In the genomic region with DNA sequence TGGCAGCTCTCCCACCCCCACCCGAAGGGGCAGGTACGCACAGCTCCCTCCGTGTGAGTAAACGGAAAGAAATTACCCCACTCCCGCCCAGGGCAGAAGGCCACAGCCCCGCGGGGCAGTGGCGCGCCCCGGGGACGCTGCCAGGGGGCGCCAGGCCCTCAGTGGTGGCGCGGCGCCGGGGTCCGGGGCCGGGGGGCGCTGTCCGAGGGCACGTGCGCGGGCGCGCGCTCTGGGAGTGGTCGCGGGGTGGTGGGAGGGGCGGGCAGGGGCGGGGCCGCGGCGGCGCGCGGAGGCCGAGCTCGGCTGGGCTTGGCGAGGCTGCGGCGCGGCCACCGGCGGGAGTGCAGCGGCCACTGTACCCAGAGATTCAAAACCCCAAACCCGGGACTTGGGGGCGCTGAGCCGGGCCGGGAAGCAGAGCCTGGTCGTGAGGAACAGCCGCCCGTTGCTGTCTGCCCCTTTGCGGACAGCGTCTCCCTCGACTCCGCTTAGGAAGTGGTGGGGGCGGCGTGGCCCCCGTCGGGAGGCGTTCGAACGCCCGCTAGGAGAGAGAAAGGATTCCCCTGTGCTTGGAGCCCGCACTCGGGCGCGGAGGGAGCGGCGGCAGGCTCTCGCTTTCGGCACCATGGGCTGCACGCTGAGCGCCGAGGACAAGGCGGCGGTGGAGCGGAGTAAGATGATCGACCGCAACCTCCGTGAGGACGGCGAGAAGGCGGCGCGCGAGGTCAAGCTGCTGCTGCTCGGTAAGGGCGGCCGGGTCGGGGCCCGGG, we compare ENCODE assay signal across 8 cellular contexts. TPM values are rescaled to one million over a fixed set of nuclear protein-coding genes. Genes with fewer than 3 reads are reported as not detected.
A peak's percentile ranks its signal among the peaks of the same experiment; 100 is the strongest.
DNase-seq lines count a peak whose midpoint lies in the region; ATAC-seq and TF ChIP-seq lines count a peak whose summit lies in the region.

TSS of gene GNAI1 (plus strand) at position 296 of the 770 bp plus-strand sequence. CDS start at position 626, 330 bp downstream.

- TF ChIP-seq CTCF in heart right ventricle (IDR thresholded peaks at IDR 0.05) (peak; percentile 19 to 59 (median 37)), osteocyte (IDR thresholded peaks at IDR 0.05) (peak; percentile 70)

- peaks cover 0 to 44% (median 26%) of the 10 kb centered on the region in 9 donors for H3K4me1 ChIP-seq in heart right ventricle

- peak; percentile 51 to 56 for DNase-seq in NCI-H187 (lab: John Stamatoyannopoulos, UW)
- no peak for DNase-seq in NCI-H187 treated with DMSO at 0.1 percent for 48 hours (lab: John Stamatoyannopoulos, UW)
- peak; percentile 90 for DNase-seq in OCI-M1 (lab: John Stamatoyannopoulos, UW)
- DNase-seq in amygdala (lab: John Stamatoyannopoulos, UW) = peak in 54 of 56 donors; percentile 33 to 89 (median 75)
- peak; percentile 50 to 75 for DNase-seq in heart right ventricle
- peak; percentile 95 for DNase-seq in osteocyte (ENCODE audit: extremely low spot score, unreplicated experiment)

- H3K9me3 ChIP-seq in heart right ventricle = no peaks in the 10 kb centered on the region

- H3K27me3 Mint-ChIP-seq in osteocyte (ENCODE audit: unreplicated experiment) = no peaks in the 10 kb centered on the region

- H3K4me1 Mint-ChIP-seq in osteocyte (ENCODE audit: unreplicated experiment) = peaks cover 46% of the 10 kb centered on the region

- intact Hi-C loops in heart right ventricle (cut with DNase I) = loop anchor here in 8 of 10 donors (5.0 to 10.0 kb wide), 8 partner anchors 58 to 263 kb away; no protein-coding TSS in a partner anchor

- ATAC-seq in HG03280 (IDR thresholded peaks at IDR 0.05; ENCODE audit: unreplicated experiment) (peak; percentile 43), heart right ventricle (peak; percentile 79 to 92 (median 88)), GM21723 (IDR thresholded peaks at IDR 0.05; ENCODE audit: unreplicated experiment) (no peak)

- peak within 1 kb of the TSS; percentile 96 for H3K27ac Mint-ChIP-seq in osteocyte (ENCODE audit: unreplicated experiment)

- peaks cover 0 to 33% (median 0%) of the 10 kb centered on the region in 7 donors for H3K27me3 ChIP-seq in heart right ventricle

- H3K4me3 Mint-ChIP-seq in osteocyte (ENCODE audit: unreplicated experiment) = peak within 1 kb of the TSS; percentile 95

- H3K36me3 Mint-ChIP-seq in osteocyte (ENCODE audit: unreplicated experiment) = peaks cover 3% of the 10 kb centered on the region

- H3K27ac ChIP-seq in heart right ventricle = peak within 1 kb of the TSS; percentile 78 to 95 (median 87)

- 0 to 1% methylated on average over 71 to 92 of the region's 92 CpGs for WGBS in heart right ventricle, 2 donors

- H3K9me3 Mint-ChIP-seq in osteocyte (ENCODE audit: unreplicated experiment) = no peaks in the 10 kb centered on the region

- peak within 1 kb of the TSS; percentile 80 to 100 (median 93) for H3K4me3 ChIP-seq in heart right ventricle

- no peaks in the 10 kb centered on the region for H3K36me3 ChIP-seq in heart right ventricle

RNA-seq across cellular contexts. Expression of gene GNAI1, which starts in this region (rescaled TPM):
- total RNA-seq in heart right ventricle (10 to 100 TPM in 8 of 10 donors, 1 to 10 TPM in 2; 9.1 to 19.9 (median 13.6) TPM), osteocyte (44.4 and 44.5 TPM in 2 replicates)
- polyA plus RNA-seq in heart right ventricle = 1 to 10 TPM; 5.5 to 6.5 TPM
